ENCODE assay signal across 1 cellular context in the genomic region with DNA sequence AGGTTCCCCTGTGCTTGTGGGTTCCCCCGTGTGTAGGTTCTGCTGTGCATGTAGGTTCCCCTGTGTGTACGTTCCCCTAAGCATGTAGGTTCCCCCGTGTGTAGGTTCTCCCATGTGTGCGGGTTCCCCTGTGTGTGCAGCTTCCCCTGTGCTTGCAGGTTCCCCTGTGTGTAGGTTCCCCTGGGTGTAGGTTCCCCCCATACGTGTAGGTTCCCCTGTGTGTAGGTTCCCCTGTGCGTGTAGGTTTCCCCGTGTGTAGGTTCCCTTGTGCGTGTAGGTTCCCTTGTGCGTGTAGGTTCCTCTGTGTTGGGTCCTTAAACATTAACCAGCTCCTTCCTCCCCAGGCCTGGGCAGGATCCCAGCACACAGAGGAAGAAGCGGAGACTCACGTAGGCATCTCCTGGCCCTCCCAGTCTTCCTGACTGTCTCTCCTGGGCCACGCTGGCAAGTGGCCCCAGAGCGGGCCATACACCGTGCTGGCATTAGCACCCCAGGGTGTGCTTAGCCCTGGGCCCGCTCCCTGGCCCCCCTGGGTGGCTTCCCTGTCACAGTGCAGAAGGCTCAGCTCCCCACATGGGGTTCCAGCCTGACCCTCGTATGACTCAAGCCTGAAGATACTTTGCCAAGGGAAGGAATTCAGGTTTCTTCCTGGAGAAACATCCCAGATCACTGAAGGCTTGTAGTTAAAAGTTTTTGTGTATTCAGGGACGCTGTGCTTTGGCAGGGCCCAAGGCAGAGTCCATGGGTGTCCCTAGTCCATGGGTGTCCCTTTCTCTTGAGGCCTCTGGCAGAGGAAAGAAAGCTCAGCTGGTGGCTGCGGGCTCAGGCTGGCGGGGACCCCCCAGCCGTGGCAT.
TF ChIP-seq lines count a peak whose summit lies in the region.

No MANE protein-coding gene starts in this region.

TF ChIP-seq in IMR-90, 13 proteins besides CTCF, POLR2A, EP300 and RAD21:
- TF ChIP-seq CEBPB (IDR thresholded peaks at IDR 0.05; ENCODE audit: low read depth, low read length) (no peak), MXI1 (IDR thresholded peaks at IDR 0.05; ENCODE audit: borderline replicate concordance, low read depth, low read length) (no peak), FOS (IDR thresholded peaks at IDR 0.05; ENCODE audit: low read depth, low read length) (no peak)
